ENCODE assay signal across 8 cellular contexts in genomic region chr19:52785506-52785905, GRCh38. TPM values are rescaled to one million over a fixed set of nuclear protein-coding genes. Genes with fewer than 3 reads are reported as not detected.
DNase-seq lines count a peak whose midpoint lies in the region; ATAC-seq and TF ChIP-seq lines count a peak whose summit lies in the region.
"Had no signal": no experiment of that assay in that cellular context is flagged by ENCODE, and none has a peak within 500 bp of the region (broad histone marks: within the 10 kb centered on the region; RNA-seq: fewer than 3 reads in every experiment).

No MANE protein-coding gene starts in this region.

- H3K27me3 ChIP-seq in OCI-LY3 (ENCODE audit: low read depth, low read length) = no peaks in the 10 kb centered on the region
- H3K27me3 ChIP-seq in duodenal mucosa (ENCODE audit: control insufficient read depth in 1 of 2, insufficient read depth in 2 of 2, low read length in 2 of 2) = no peaks in the 10 kb centered on the region
- H3K27me3 ChIP-seq in brain microvascular endothelial cell (replicated peaks) = no peaks in the 10 kb centered on the region

- H3K4me1 ChIP-seq in OCI-LY3 (ENCODE audit: low read length) (no peaks in the 10 kb centered on the region), duodenal mucosa (ENCODE audit: control insufficient read depth in 1 of 2, insufficient read depth in 2 of 2, low read length in 2 of 2) (no peaks in the 10 kb centered on the region)

- H3K36me3 Mint-ChIP-seq in progenitor cell of endocrine pancreas (ENCODE audit: insufficient read depth) = peaks cover 4% of the 10 kb centered on the region

- H3K27ac ChIP-seq in OCI-LY3 (ENCODE audit: low read length) = no peak overlapping the region
- no peak overlapping the region for H3K27ac ChIP-seq in duodenal mucosa (ENCODE audit: low read depth, low read length)
- H3K27ac ChIP-seq in brain microvascular endothelial cell = no peak overlapping the region

- H3K4me2 ChIP-seq in OCI-LY3 (ENCODE audit: low read length) = peak overlapping the region; percentile 66

- peaks cover 12% of the 10 kb centered on the region for H3K4me1 Mint-ChIP-seq in progenitor cell of endocrine pancreas (ENCODE audit: low read depth)

- in situ Hi-C loops in brain microvascular endothelial cell (cut with HindIII; ENCODE audit: low pct_ligation_motif_present, low sequenced_read_pairs) (no loop called here), KBM-7 (cut with MboI; ENCODE audit: low pct_unique_long_range_greater_than_20kb, low sequenced_read_pairs) (no loop called here)

- no peaks in the 10 kb centered on the region for H3K9me3 Mint-ChIP-seq in progenitor cell of endocrine pancreas (ENCODE audit: low read depth)

- H3K27ac Mint-ChIP-seq in progenitor cell of endocrine pancreas = no peak overlapping the region

- H3K9ac ChIP-seq in OCI-LY3 (ENCODE audit: low read length) = 0 out of 2 replicates have a peak overlapping the region, but pooled peaks have one; percentile 81
- peak overlapping the region in 1 of 2 donors; percentile 78 for H3K9ac ChIP-seq in duodenal mucosa (ENCODE audit: low read depth in 1 of 2, low read length in 2 of 2)

- DNase-seq in progenitor cell of endocrine pancreas (ENCODE audit: low spot score, unreplicated experiment) (no peak), brain microvascular endothelial cell (no peak), KBM-7 (no peak)
- DNase-seq: activated CD4-positive, CD25-positive, alpha-beta regulatory T cell treated with anti-CD3 and anti-CD28 coated beads, Interleukin-2, amount 50 U/mL, for 72 hours had no signal

- peaks cover 10% of the 10 kb centered on the region; the same call in 1 of the 2 replicates for H3K79me2 ChIP-seq in OCI-LY3 (ENCODE audit: low read length)

- peaks cover 5% of the 10 kb centered on the region for H3K27me3 Mint-ChIP-seq in progenitor cell of endocrine pancreas

- H3K4me3 Mint-ChIP-seq in progenitor cell of endocrine pancreas (ENCODE audit: low read depth) = peak overlapping the region; percentile 93

- H3K9me3 ChIP-seq in OCI-LY3 (ENCODE audit: insufficient read depth, low read length) = no peaks in the 10 kb centered on the region
- H3K9me3 ChIP-seq in duodenal mucosa (ENCODE audit: control insufficient read depth in 1 of 2, low read length in 2 of 2) = peaks cover 5 to 7% of the 10 kb centered on the region in 2 donors

- H2AFZ ChIP-seq in OCI-LY3 (ENCODE audit: low read depth, low read length) = no peak overlapping the region

- H3K4me3 ChIP-seq in GM08714 (ENCODE audit: low read length) (peak overlapping the region; percentile 85; the same call in 1 of the 2 replicates), OCI-LY3 (ENCODE audit: low read length) (peak overlapping the region; percentile 86), duodenal mucosa (ENCODE audit: low read depth in 1 of 2, low read length in 2 of 2) (peak overlapping the region; percentile 89), brain microvascular endothelial cell (ENCODE audit: low read depth, low read length) (no peak overlapping the region)

- H3K36me3 ChIP-seq in OCI-LY3 (replicated peaks; ENCODE audit: low read depth, low read length) (no peaks in the 10 kb centered on the region), duodenal mucosa (ENCODE audit: control insufficient read depth in 1 of 2, insufficient read depth in 2 of 2, low read length in 2 of 2) (peaks cover 9 to 19% of the 10 kb centered on the region in 2 donors), brain microvascular endothelial cell (replicated peaks) (no peaks in the 10 kb centered on the region)

- ATAC-seq in GM19395 (IDR thresholded peaks at IDR 0.05; ENCODE audit: unreplicated experiment) = no peak

- no peaks in the 10 kb centered on the region for H4K20me1 ChIP-seq in OCI-LY3 (ENCODE audit: insufficient read depth, low read length)

- no peak for TF ChIP-seq CTCF in OCI-LY3 (IDR thresholded peaks at IDR 0.05; ENCODE audit: low read depth, low read length)
- TF ChIP-seq CTCF in progenitor cell of endocrine pancreas (IDR thresholded peaks at IDR 0.05; ENCODE audit: unreplicated experiment) = no peak
- no peak for TF ChIP-seq CTCF in brain microvascular endothelial cell (IDR thresholded peaks at IDR 0.05; ENCODE audit: low read depth, low read length, missing control alignments)

RNA-seq across cellular contexts. Expression of gene ZNF600, which starts 1.1 kb away (rescaled TPM):
- total RNA-seq in progenitor cell of endocrine pancreas = 22.5 and 23.1 TPM in 2 replicates

RNA-seq across cellular contexts. Expression of gene ZNF28, which starts 35.9 kb away (rescaled TPM):
- total RNA-seq in progenitor cell of endocrine pancreas = 29.4 and 32.3 TPM in 2 replicates

RNA-seq across cellular contexts. Expression of gene ZNF611, which starts 50.7 kb away (rescaled TPM):
- 42.9 and 47.3 TPM in 2 replicates for total RNA-seq in progenitor cell of endocrine pancreas
